In the genomic region with DNA sequence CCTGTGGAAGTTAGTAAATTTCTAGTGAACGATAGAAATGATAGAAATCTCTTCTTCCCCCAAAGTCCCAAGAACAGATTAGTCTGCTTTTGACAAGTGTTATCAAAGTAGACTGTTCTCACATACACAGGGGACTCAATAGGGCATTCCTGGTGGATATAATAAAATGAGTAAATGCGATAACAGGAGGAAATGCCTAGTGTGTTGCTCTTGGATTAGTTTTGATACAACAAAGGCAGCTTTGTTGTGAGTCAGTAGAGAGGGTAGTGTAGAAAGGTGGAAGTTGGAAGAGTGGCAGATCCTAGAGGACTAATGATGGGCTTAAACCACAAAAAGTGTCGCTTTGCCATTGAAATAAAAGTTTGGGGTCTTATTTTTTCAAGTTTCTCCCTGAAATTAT, we compare ENCODE assay signal across 1 cellular context.
TF ChIP-seq lines count a peak whose summit lies in the region.

No MANE protein-coding gene starts in this region.

TF ChIP-seq in IMR-90, 13 proteins besides CTCF, POLR2A, EP300 and RAD21 (continued from another document):
- TF ChIP-seq MXI1 (IDR thresholded peaks at IDR 0.05; ENCODE audit: borderline replicate concordance, low read depth, low read length) = no peak
- no peak for TF ChIP-seq NFE2L2 (IDR thresholded peaks at IDR 0.05; ENCODE audit: low read depth, low read length)
- TF ChIP-seq, protein P1, sequence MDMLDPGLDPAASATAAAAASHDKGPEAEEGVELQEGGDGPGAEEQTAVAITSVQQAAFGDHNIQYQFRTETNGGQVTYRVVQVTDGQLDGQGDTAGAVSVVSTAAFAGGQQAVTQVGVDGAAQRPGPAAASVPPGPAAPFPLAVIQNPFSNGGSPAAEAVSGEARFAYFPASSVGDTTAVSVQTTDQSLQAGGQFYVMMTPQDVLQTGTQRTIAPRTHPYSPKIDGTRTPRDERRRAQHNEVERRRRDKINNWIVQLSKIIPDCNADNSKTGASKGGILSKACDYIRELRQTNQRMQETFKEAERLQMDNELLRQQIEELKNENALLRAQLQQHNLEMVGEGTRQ (IDR thresholded peaks at IDR 0.05; ENCODE audit: low read depth, low read length) = no peak
- no peak for TF ChIP-seq BHLHE40 (IDR thresholded peaks at IDR 0.05; ENCODE audit: low read depth, low read length)
- TF ChIP-seq, protein P2, sequence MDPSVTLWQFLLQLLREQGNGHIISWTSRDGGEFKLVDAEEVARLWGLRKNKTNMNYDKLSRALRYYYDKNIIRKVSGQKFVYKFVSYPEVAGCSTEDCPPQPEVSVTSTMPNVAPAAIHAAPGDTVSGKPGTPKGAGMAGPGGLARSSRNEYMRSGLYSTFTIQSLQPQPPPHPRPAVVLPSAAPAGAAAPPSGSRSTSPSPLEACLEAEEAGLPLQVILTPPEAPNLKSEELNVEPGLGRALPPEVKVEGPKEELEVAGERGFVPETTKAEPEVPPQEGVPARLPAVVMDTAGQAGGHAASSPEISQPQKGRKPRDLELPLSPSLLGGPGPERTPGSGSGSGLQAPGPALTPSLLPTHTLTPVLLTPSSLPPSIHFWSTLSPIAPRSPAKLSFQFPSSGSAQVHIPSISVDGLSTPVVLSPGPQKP (IDR thresholded peaks at IDR 0.05; ENCODE audit: borderline replicate concordance, low read depth, low read length) = no peak
- no peak for TF ChIP-seq MAFK (IDR thresholded peaks at IDR 0.05; ENCODE audit: low read depth, low read length)
- TF ChIP-seq CEBPB (IDR thresholded peaks at IDR 0.05; ENCODE audit: low read depth, low read length) = no peak
- no peak for TF ChIP-seq RCOR1 (IDR thresholded peaks at IDR 0.05; ENCODE audit: insufficient replicate concordance, low read length)
- no peak for TF ChIP-seq RFX5 (IDR thresholded peaks at IDR 0.05; ENCODE audit: low read depth, low read length)
- TF ChIP-seq CHD1 (IDR thresholded peaks at IDR 0.05; ENCODE audit: low read depth, low read length) = no peak
- TF ChIP-seq FOS (IDR thresholded peaks at IDR 0.05; ENCODE audit: low read depth, low read length) = no peak
TF ChIP-seq in IMR-90: peak in this region for 0.
